8 cellular contexts compared by ENCODE assay signal in the genomic region with DNA sequence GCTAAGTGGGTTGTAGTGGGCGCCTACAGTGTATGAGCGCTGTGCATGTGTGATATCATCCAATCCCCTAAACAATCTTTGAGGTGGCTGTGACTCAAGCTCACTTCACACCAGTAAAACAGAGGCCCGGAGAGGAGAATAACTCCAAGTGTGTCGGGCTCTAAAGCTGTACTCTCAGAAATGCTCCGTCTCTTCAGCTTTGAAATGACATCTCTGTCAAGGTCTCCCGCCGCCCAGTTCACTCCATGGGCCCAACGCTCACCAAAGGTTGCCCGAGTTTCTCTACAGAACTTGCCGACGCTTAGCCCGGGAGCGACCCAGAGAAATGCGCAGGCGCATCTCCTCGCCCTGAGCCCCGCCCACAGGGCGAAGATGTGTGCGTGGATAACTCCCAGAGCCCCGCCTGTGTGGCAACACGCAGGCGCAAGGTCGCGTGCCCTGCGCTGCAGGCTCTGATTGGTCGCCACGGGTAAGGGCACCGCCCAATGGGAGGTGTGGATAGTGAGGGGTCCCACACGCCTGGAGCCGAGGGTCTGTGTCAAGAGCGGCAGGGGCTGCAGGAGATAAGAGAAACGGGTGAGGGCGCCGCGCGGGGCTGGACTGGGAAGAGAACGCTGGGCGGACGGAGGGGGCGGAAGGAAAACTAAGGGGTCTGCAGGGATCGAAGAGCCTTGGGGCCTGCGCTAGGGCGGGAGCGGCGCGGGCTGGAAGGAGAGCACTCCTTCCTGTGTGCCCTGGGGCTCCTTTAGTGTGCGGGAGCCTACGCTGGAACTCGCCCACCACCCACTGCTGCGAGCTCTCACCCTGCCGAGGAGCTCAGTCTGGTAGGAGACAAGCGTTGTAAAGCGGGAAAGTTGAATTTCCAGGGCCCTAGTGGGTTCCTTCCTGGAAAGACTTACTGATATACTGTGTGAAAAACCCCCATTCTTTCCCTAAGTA. TPM values are rescaled to one million over a fixed set of nuclear protein-coding genes. Genes with fewer than 3 reads are reported as not detected.
DNase-seq lines count a peak whose midpoint lies in the region; ATAC-seq, FAIRE-seq and TF ChIP-seq lines count a peak whose summit lies in the region.

A gene with protein sequence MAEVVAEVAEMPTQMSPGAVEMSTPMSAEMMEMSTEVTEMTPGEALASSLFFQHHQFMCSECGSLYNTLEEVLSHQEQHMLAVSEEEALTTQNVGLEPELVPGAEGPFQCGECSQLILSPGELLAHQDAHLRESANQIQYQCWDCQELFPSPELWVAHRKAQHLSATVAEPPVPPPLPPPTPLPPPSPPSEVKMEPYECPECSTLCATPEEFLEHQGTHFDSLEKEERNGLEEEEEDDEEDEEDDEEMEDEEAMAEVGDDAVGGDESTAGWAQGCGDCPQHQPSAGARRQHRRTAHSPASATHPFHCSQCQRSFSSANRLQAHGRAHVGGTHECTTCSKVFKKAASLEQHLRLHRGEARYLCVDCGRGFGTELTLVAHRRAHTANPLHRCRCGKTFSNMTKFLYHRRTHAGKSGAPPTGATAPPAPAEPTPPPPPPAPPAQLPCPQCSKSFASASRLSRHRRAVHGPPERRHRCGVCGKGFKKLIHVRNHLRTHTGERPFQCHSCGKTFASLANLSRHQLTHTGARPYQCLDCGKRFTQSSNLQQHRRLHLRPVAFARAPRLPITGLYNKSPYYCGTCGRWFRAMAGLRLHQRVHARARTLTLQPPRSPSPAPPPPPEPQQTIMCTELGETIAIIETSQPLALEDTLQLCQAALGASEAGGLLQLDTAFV (plus strand): TSS at position 501 of the 939 bp plus-strand sequence. CDS start 4,092 bp downstream, outside the sequence.

- H3K27ac ChIP-seq in pancreas (peak within 1 kb of the TSS; percentile 20 to 80 (median 61)), tibial artery (peak within 1 kb of the TSS; percentile 79 to 88)

- H3K4me1 ChIP-seq in pancreas (peaks cover 5 to 35% (median 14%) of the 10 kb centered on the region in 3 donors), tibial artery (peaks cover 0 to 54% (median 41%) of the 10 kb centered on the region in 4 donors)

- ATAC-seq in HG02798 (IDR thresholded peaks at IDR 0.05; ENCODE audit: poor library complexity, unreplicated experiment): peak; percentile 80
- ATAC-seq in Right ventricle myocardium superior (ENCODE audit: poor library complexity): peak; percentile 91
- ATAC-seq in pancreas: peak; percentile 79 to 89 (median 85)

- WGBS in pancreas, 2 donors: 0 to 1% methylated on average over 52 to 53 of the region's 53 CpGs

- H3K4me3 ChIP-seq in GM12875 (ENCODE audit: low read depth, low read length) (peak within 1 kb of the TSS; percentile 77), pancreas (peak within 1 kb of the TSS; percentile 54 to 89 (median 80)), tibial artery (peak within 1 kb of the TSS; percentile 85 to 86)

- peak; percentile 68 for FAIRE-seq in pancreas (lab: Jason Lieb, UNC)

- H3K9me3 ChIP-seq in pancreas (no peaks in the 10 kb centered on the region), tibial artery (no peaks in the 10 kb centered on the region)

- TF ChIP-seq CTCF in GM12875 (IDR thresholded peaks at IDR 0.05; ENCODE audit: borderline replicate concordance, insufficient read depth, low read depth, low read length): no peak
- no peak for TF ChIP-seq CTCF in pancreas (IDR thresholded peaks at IDR 0.05)
- TF ChIP-seq CTCF in tibial artery (IDR thresholded peaks at IDR 0.05): no peak

- peaks cover 2 to 9% (median 8%) of the 10 kb centered on the region in 3 donors for H3K36me3 ChIP-seq in pancreas
- H3K36me3 ChIP-seq in tibial artery: peaks cover 9 to 14% (median 9%) of the 10 kb centered on the region in 3 donors

- no peaks in the 10 kb centered on the region for H3K27me3 ChIP-seq in pancreas
- no peaks in the 10 kb centered on the region for H3K27me3 ChIP-seq in tibial artery

- intact Hi-C loops in Right ventricle myocardium superior (cut with DNase I) (no loop called here), pancreas (cut with DNase I) (no loop called here), tibial artery (cut with DNase I; ENCODE audit: low total_unique reads) (no loop called here)

- peak; percentile 97 for DNase-seq in NCI-H1436 (lab: John Stamatoyannopoulos, UW)
- DNase-seq in SW480 (ENCODE audit: low spot score): peak; percentile 98
- DNase-seq in activated naive CD8-positive, alpha-beta T cell treated with anti-CD3 and anti-CD28 coated beads, Interleukin-2, amount 50 U/mL, for 16 hours (ENCODE audit: low read depth, low spot score): peak; percentile 96
- peak; percentile 99 for DNase-seq in Right ventricle myocardium superior
- peak; percentile 95 to 99 (median 96) for DNase-seq in pancreas
- peak; percentile 98 for DNase-seq in tibial artery

RNA-seq across cellular contexts. Expression of the gene that starts here (rescaled TPM):
- 5.4 TPM for total RNA-seq in Right ventricle myocardium superior
- total RNA-seq in pancreas: 1 to 10 TPM; 5.0 to 7.5 (median 6.2) TPM
- polyA plus RNA-seq in pancreas: 1 to 10 TPM; 2.4 to 3.9 TPM

Comparison
In these comparisons a context has a peak if more than half of its experiments do, and no peak if none do; other contexts are left out.
1. Peak in every context shown above with its lines: DNase-seq, ATAC-seq, H3K4me3 ChIP-seq and H3K27ac ChIP-seq.